ENCODE assay signal across 9 cellular contexts in genomic region chr1:110336300-110337039, GRCh38. TPM values are rescaled to one million over a fixed set of nuclear protein-coding genes. Genes with fewer than 3 reads are reported as not detected.
DNase-seq lines count a peak whose midpoint lies in the region; ATAC-seq and TF ChIP-seq lines count a peak whose summit lies in the region.
"Had no signal": no experiment of that assay in that cellular context is flagged by ENCODE, and none has a peak within 500 bp of the region (broad histone marks: within the 10 kb centered on the region; RNA-seq: fewer than 3 reads in every experiment).

No MANE protein-coding gene starts in this region.

- H3K79me2 ChIP-seq in OCI-LY3 (ENCODE audit: low read length) (peaks cover 42% of the 10 kb centered on the region), MM.1S (ENCODE audit: low read length) (peaks cover 22% of the 10 kb centered on the region)

- peaks cover 16% of the 10 kb centered on the region for H3K4me1 ChIP-seq in OCI-LY3 (ENCODE audit: low read length)
- peaks cover 10% of the 10 kb centered on the region; the same call in 1 of the 2 replicates for H3K4me1 ChIP-seq in MM.1S (ENCODE audit: low read length)

- H3K9me3 ChIP-seq in OCI-LY3 (ENCODE audit: insufficient read depth, low read length) (no peaks in the 10 kb centered on the region), MM.1S (replicated peaks; ENCODE audit: insufficient read depth, low read length) (no peaks in the 10 kb centered on the region)

- H3K27me3 Mint-ChIP-seq in dendritic cell treated with granulocyte-macrophage colony-stimulating factor and Interleukin-4, amounts not matched to agents 40 ng/mL and 50 ng/mL, for 4 days: no peaks in the 10 kb centered on the region
- H3K27me3 Mint-ChIP-seq in type B pancreatic cell: no peaks in the 10 kb centered on the region

- peak; percentile 25 for DNase-seq in left cardiac atrium
- DNase-seq in cardiac septum (ENCODE audit: low spot score): no peak
- DNase-seq in type B pancreatic cell (ENCODE audit: extremely low spot score, unreplicated experiment): no peak
- no peak for DNase-seq in NCI-H1436 (lab: John Stamatoyannopoulos, UW)
- DNase-seq in GM19238 (ENCODE audit: insufficient read length, low spot score): no peak
- DNase-seq in MM.1S: no peak
- DNase-seq: left ventricle myocardium superior had no signal

- H3K4me3 ChIP-seq in OCI-LY3 (ENCODE audit: low read length): peak overlapping the region; percentile 91; the same call in 1 of the 2 replicates
- no peak overlapping the region for H3K4me3 ChIP-seq in MM.1S (ENCODE audit: low read length)

- no peaks in the 10 kb centered on the region for H3K36me3 Mint-ChIP-seq in dendritic cell treated with granulocyte-macrophage colony-stimulating factor and Interleukin-4, amounts not matched to agents 40 ng/mL and 50 ng/mL, for 4 days (ENCODE audit: low read depth)
- peaks cover 9% of the 10 kb centered on the region for H3K36me3 Mint-ChIP-seq in type B pancreatic cell

- H2AFZ ChIP-seq in OCI-LY3 (ENCODE audit: low read depth, low read length) (no peak overlapping the region), MM.1S (ENCODE audit: low read length) (no peak overlapping the region)

- H3K27ac ChIP-seq in OCI-LY3 (ENCODE audit: low read length) (no peak overlapping the region), MM.1S (ENCODE audit: low read length) (no peak overlapping the region)

- H3F3A ChIP-seq in MM.1S (ENCODE audit: insufficient read depth, low read length): peaks cover 6% of the 10 kb centered on the region

- H3K9me2 ChIP-seq in MM.1S (replicated peaks; ENCODE audit: insufficient read depth, low read length): no peaks in the 10 kb centered on the region

- peak overlapping the region; percentile 99 for H3K4me2 ChIP-seq in OCI-LY3 (ENCODE audit: low read length)
- H3K4me2 ChIP-seq in MM.1S (ENCODE audit: low read depth, low read length): no peak overlapping the region

- H3K9ac ChIP-seq in OCI-LY3 (ENCODE audit: low read length) (peak overlapping the region; percentile 99), MM.1S (ENCODE audit: low read length) (no peak overlapping the region)

- peak overlapping the region; percentile 8 for H3K4me3 Mint-ChIP-seq in dendritic cell treated with granulocyte-macrophage colony-stimulating factor and Interleukin-4, amounts not matched to agents 40 ng/mL and 50 ng/mL, for 4 days
- H3K4me3 Mint-ChIP-seq in type B pancreatic cell: peak overlapping the region; percentile 72

- H4K20me1 ChIP-seq in OCI-LY3 (ENCODE audit: insufficient read depth, low read length) (peaks cover 14% of the 10 kb centered on the region), MM.1S (ENCODE audit: insufficient read depth, low read length) (no peaks in the 10 kb centered on the region)

- TF ChIP-seq CTCF in OCI-LY3 (IDR thresholded peaks at IDR 0.05; ENCODE audit: low read depth, low read length): no peak
- no peak for TF ChIP-seq CTCF in type B pancreatic cell (conservative IDR thresholded peaks at IDR 0.05)
- TF ChIP-seq CTCF in MM.1S (IDR thresholded peaks at IDR 0.05; ENCODE audit: low read length): no peak

- ATAC-seq in left cardiac atrium: no peak
- ATAC-seq: left ventricle myocardium superior had no signal

- H3K27ac Mint-ChIP-seq in dendritic cell treated with granulocyte-macrophage colony-stimulating factor and Interleukin-4, amounts not matched to agents 40 ng/mL and 50 ng/mL, for 4 days: no peak overlapping the region
- peak overlapping the region; percentile 72 for H3K27ac Mint-ChIP-seq in type B pancreatic cell

- H3K4me1 Mint-ChIP-seq in dendritic cell treated with granulocyte-macrophage colony-stimulating factor and Interleukin-4, amounts not matched to agents 40 ng/mL and 50 ng/mL, for 4 days (ENCODE audit: low read depth): peaks cover 38% of the 10 kb centered on the region
- peaks cover 13% of the 10 kb centered on the region for H3K4me1 Mint-ChIP-seq in type B pancreatic cell (ENCODE audit: unreplicated experiment)

- intact Hi-C loops in left cardiac atrium (cut with DNase I) (no loop called here), cardiac septum (cut with DNase I) (no loop called here)
- intact Hi-C loops in dendritic cell treated with granulocyte-macrophage colony-stimulating factor and Interleukin-4, amounts not matched to agents 40 ng/mL and 50 ng/mL, for 4 days (cut with micrococcal nuclease): no loop called here

- no peaks in the 10 kb centered on the region for H3K9me3 Mint-ChIP-seq in dendritic cell treated with granulocyte-macrophage colony-stimulating factor and Interleukin-4, amounts not matched to agents 40 ng/mL and 50 ng/mL, for 4 days
- no peaks in the 10 kb centered on the region for H3K9me3 Mint-ChIP-seq in type B pancreatic cell

- peaks cover 13% of the 10 kb centered on the region for H3K36me3 ChIP-seq in OCI-LY3 (replicated peaks; ENCODE audit: low read depth, low read length)
- no peaks in the 10 kb centered on the region; the same call in 1 of the 2 replicates for H3K36me3 ChIP-seq in MM.1S (replicated peaks; ENCODE audit: insufficient read depth, low read length)

- H3K27me3 ChIP-seq in OCI-LY3 (ENCODE audit: low read depth, low read length) (no peaks in the 10 kb centered on the region), MM.1S (replicated peaks; ENCODE audit: insufficient read depth, low read length) (no peaks in the 10 kb centered on the region)

RNA-seq across cellular contexts. Expression of gene RBM15, which starts 2.7 kb away (rescaled TPM):
- 10 to 100 TPM; 13.7 to 19.6 TPM for total RNA-seq in left cardiac atrium
- 22.7 TPM for total RNA-seq in cardiac septum
- 23.2 and 41.4 TPM in 2 replicates for total RNA-seq in type B pancreatic cell (ENCODE audit: low replicate concordance)

RNA-seq across cellular contexts. Expression of gene SLC16A4, which starts 54.4 kb away (rescaled TPM):
- 1 to 10 TPM; 3.4 to 5.8 TPM for total RNA-seq in left cardiac atrium
- total RNA-seq in cardiac septum: 2.3 TPM
- 2.0 and 5.4 TPM in 2 replicates for total RNA-seq in type B pancreatic cell (ENCODE audit: low replicate concordance)
